ENCODE assay signal across 8 cellular contexts in the genomic region with DNA sequence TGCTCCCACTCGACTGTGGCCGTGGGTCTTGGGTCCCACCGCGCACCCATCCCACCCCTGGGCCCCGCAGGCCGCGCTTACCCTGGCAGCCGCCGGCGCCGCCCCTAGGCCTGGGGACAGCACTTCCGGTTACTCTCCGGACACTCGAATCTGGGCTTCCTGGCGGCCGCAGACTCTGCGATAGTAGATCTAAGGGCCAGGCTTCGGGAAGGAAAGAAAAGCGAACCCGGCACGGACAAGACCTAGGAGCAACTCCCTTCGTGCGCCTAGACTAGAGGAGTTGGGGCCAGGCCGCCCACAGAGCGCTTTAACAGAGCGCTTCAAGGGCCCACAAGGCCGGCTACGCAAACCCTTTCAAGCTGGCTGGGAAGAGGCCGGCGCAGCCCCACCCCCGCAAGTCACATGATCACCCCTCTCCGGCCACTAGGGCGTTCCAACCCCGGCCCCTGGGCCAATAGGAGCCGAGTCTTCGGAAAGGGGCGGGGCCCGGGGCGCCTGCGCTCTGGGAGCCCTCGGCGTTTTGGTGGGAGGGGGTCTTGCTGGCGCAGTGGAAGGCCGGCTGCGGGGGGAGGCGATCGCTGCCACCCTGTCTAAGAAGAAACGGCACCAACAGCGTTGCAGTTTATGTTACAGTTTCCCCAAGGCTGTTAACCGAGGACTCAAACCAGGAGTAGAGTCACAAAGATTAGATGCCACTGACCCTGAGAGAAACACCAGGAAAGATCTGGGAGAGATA. TPM values are rescaled to one million over a fixed set of nuclear protein-coding genes. Genes with fewer than 3 reads are reported as not detected.
DNase-seq lines count a peak whose midpoint lies in the region; ATAC-seq and TF ChIP-seq lines count a peak whose summit lies in the region.
"Not testable (repeated sequence)": the region's sequence is repeated elsewhere in the genome, so short reads cannot be mapped to it uniquely, and the experiment has no call there.

A gene with protein sequence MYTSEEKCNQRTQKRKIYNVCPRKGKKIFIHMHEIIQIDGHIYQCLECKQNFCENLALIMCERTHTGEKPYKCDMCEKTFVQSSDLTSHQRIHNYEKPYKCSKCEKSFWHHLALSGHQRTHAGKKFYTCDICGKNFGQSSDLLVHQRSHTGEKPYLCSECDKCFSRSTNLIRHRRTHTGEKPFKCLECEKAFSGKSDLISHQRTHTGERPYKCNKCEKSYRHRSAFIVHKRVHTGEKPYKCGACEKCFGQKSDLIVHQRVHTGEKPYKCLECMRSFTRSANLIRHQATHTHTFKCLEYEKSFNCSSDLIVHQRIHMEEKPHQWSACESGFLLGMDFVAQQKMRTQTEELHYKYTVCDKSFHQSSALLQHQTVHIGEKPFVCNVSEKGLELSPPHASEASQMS (minus strand): TSS at position 387 of the 736 bp plus-strand sequence. CDS start 21,193 bp downstream, outside the sequence.

- H3K4me1 ChIP-seq in BE2C = not testable (repeated sequence)

- H3K36me3 Mint-ChIP-seq in activated CD4-positive, alpha-beta T cell treated with anti-CD3 and anti-CD28 coated beads, Interleukin-2, amount 10 ng/mL, durations not matched to agents 24 days and 14 days (ENCODE audit: low read depth) = peaks cover 21% of the 10 kb centered on the region

- H3K4me3 Mint-ChIP-seq in activated CD4-positive, alpha-beta T cell treated with anti-CD3 and anti-CD28 coated beads, Interleukin-2, amount 10 ng/mL, durations not matched to agents 24 days and 14 days = peak within 1 kb of the TSS; percentile 86

- H3K9me3 ChIP-seq in BE2C = not testable (repeated sequence)

- not testable (repeated sequence) for H3K36me3 ChIP-seq in BE2C

- H3K27me3 ChIP-seq in BE2C = peaks cover 27% of the 10 kb centered on the region

- intact Hi-C loops in activated CD4-positive, alpha-beta T cell treated with anti-CD3 and anti-CD28 coated beads, Interleukin-2, amount 10 ng/mL, durations not matched to agents 24 days and 14 days (cut with micrococcal nuclease); left colon (cut with DNase I, micrococcal nuclease): not testable (repeated sequence)

- not testable (repeated sequence) for H3K9me3 Mint-ChIP-seq in activated CD4-positive, alpha-beta T cell treated with anti-CD3 and anti-CD28 coated beads, Interleukin-2, amount 10 ng/mL, durations not matched to agents 24 days and 14 days

- peak; percentile 97 for ATAC-seq in HG03460 (IDR thresholded peaks at IDR 0.05; ENCODE audit: unreplicated experiment)
- ATAC-seq in left colon = peak; percentile 100

- H3K27ac Mint-ChIP-seq in activated CD4-positive, alpha-beta T cell treated with anti-CD3 and anti-CD28 coated beads, Interleukin-2, amount 10 ng/mL, durations not matched to agents 24 days and 14 days = peak within 1 kb of the TSS; percentile 70

- DNase-seq in BE2C (peak; percentile 98), GM19240 (ENCODE audit: insufficient read length, low spot score) (peak; percentile 75), NCI-H526 (lab: John Stamatoyannopoulos, UW) (peak; percentile 87 to 97), cortex of kidney (lab: John Stamatoyannopoulos, UW) (peak; percentile 51), left colon (peak; percentile 95 to 96)
- peak; percentile 97 for DNase-seq in activated CD4-positive, alpha-beta T cell treated with anti-CD3 and anti-CD28 coated beads, Interleukin-2, amount 10 ng/mL, durations not matched to agents 24 days and 14 days
- DNase-seq in stimulated activated CD4-positive, alpha-beta T cell treated with anti-CD3 and anti-CD28 coated beads, Interleukin-1b, Interleukin-23, amount 100 ng/mL, for 48 hours = peak; percentile 90

- H3K4me1 Mint-ChIP-seq in activated CD4-positive, alpha-beta T cell treated with anti-CD3 and anti-CD28 coated beads, Interleukin-2, amount 10 ng/mL, durations not matched to agents 24 days and 14 days = peaks cover 15% of the 10 kb centered on the region

- peak within 1 kb of the TSS; percentile 72 for H3K4me3 ChIP-seq in BE2C (ENCODE audit: low read depth, low read length)

- H3K27me3 Mint-ChIP-seq in activated CD4-positive, alpha-beta T cell treated with anti-CD3 and anti-CD28 coated beads, Interleukin-2, amount 10 ng/mL, durations not matched to agents 24 days and 14 days = peaks cover 23% of the 10 kb centered on the region

- TF ChIP-seq CTCF in BE2C (IDR thresholded peaks at IDR 0.05; ENCODE audit: low read depth, low read length) = not testable (repeated sequence)

RNA-seq across cellular contexts. Expression of the gene that starts here (rescaled TPM):
- 11.6 TPM for polyA plus RNA-seq in BE2C (2012; ENCODE audit: insufficient read depth, insufficient read length, low read depth)
- total RNA-seq in activated CD4-positive, alpha-beta T cell treated with anti-CD3 and anti-CD28 coated beads, Interleukin-2, amount 10 ng/mL, durations not matched to agents 24 days and 14 days = 9.8 and 11.0 TPM in 2 replicates
- 10 to 100 TPM; 17.8 to 19.9 TPM for total RNA-seq in left colon

Comparison
In these comparisons a context has a peak if more than half of its experiments do, and no peak if none do; other contexts are left out.
1. Peak in every context shown above with its lines: DNase-seq, ATAC-seq and H3K4me3 ChIP-seq.